22 cellular contexts compared by ENCODE assay signal in the genomic region with DNA sequence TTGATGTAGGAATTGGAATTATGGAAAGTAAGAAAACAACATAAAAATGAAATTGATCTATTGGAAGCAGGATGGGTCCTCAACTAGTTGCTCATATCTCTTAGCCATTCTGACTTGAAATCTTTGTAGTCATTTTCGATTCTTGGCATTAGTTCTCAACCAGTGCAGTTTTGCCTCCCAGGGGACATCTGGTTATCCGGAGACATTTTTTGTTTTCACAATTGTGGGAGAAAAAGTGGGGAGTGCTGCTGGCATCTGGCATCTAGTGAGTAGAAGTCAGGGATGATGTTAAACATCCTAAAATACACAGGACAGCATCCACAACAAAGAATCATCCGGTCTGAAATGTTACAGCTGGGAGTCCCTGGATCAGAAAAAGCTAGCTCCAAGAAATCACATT.
DNase-seq lines count a peak whose midpoint lies in the region; ATAC-seq and TF ChIP-seq lines count a peak whose summit lies in the region.
"Had no signal": no experiment of that assay in that cellular context is flagged by ENCODE, and none has a peak within 500 bp of the region (broad histone marks: within the 10 kb centered on the region; RNA-seq: fewer than 3 reads in every experiment).

No MANE protein-coding gene starts in this region.

- TF ChIP-seq EP300 in SK-N-SH (IDR thresholded peaks at IDR 0.05; ENCODE audit: borderline replicate concordance in 1 of 2, low read depth in 1 of 2, low read length in 1 of 2) = no peak

- DNase-seq in SK-N-SH = no peak
- DNase-seq in fibroblast of gingiva (ENCODE audit: low read depth) = peak; percentile 80
- DNase-seq in mesothelial cell of epicardium (ENCODE audit: low spot score in 2 of 2, unreplicated experiment in 2 of 2) = no peak
- DNase-seq in uterus = no peak
- no peak for DNase-seq in aorta
- no peak for DNase-seq in DMS53 treated with DMSO at 0.1 percent for 48 hours (lab: John Stamatoyannopoulos, UW; ENCODE audit: unreplicated experiment)
- no peak for DNase-seq in head of caudate nucleus
- DNase-seq: activated CD4-positive, alpha-beta T cell treated with anti-CD3 and anti-CD28 coated beads for 1 hour; activated T-cell treated with anti-CD3 and anti-CD28 coated beads, Interleukin-2, amount 50 U/mL, for 24 hours; adrenal gland; DMS79; foreskin keratinocyte; GF-D8; lower lobe of right lung; NCI-H1105 treated with DMSO at 0.1 percent for 48 hours; psoas muscle; stimulated activated CD4-positive, alpha-beta T cell treated with anti-CD3 and anti-CD28 coated beads, Interleukin-1b, Interleukin-23, amount 100 ng/mL, for 48 hours; T-cell; upper lobe of right lung had no signal

- H3K79me2 ChIP-seq in SK-N-SH (ENCODE audit: insufficient read depth) = peaks cover 36% of the 10 kb centered on the region; the same call in 1 of the 2 replicates

- no peak overlapping the region for H2AFZ ChIP-seq in SK-N-SH (ENCODE audit: low read depth)

- H3K4me1 Mint-ChIP-seq in mesothelial cell of epicardium = peaks cover 69% of the 10 kb centered on the region
- H3K4me1 Mint-ChIP-seq: T-cell had no signal

- H3K9me3 Mint-ChIP-seq in mesothelial cell of epicardium = peaks cover 6% of the 10 kb centered on the region
- H3K9me3 Mint-ChIP-seq: activated T-cell treated with anti-CD3 and anti-CD28 coated beads, Interleukin-2, amount 50 U/mL, for 24 hours had no signal

- H3K27me3 Mint-ChIP-seq in mesothelial cell of epicardium (ENCODE audit: low read depth) = no peaks in the 10 kb centered on the region
- H3K27me3 Mint-ChIP-seq: activated T-cell treated with anti-CD3 and anti-CD28 coated beads, Interleukin-2, amount 50 U/mL, for 24 hours; T-cell had no signal

- H3K27me3 ChIP-seq in SK-N-SH (ENCODE audit: insufficient read depth) = no peaks in the 10 kb centered on the region
- no peaks in the 10 kb centered on the region for H3K27me3 ChIP-seq in uterus
- no peaks in the 10 kb centered on the region for H3K27me3 ChIP-seq in aorta (ENCODE audit: control insufficient read depth in 1 of 2, insufficient read depth in 2 of 2, low read length in 1 of 2)
- H3K27me3 ChIP-seq: adrenal gland, foreskin keratinocyte, upper lobe of right lung had no signal

- H3K27ac Mint-ChIP-seq in mesothelial cell of epicardium = peak overlapping the region; percentile 80
- H3K27ac Mint-ChIP-seq: activated T-cell treated with anti-CD3 and anti-CD28 coated beads, Interleukin-2, amount 50 U/mL, for 24 hours; T-cell had no signal

- H3K9me2 ChIP-seq in SK-N-SH = no peaks in the 10 kb centered on the region

- H3K4me3 Mint-ChIP-seq in mesothelial cell of epicardium = no peak overlapping the region
- H3K4me3 Mint-ChIP-seq: activated T-cell treated with anti-CD3 and anti-CD28 coated beads, Interleukin-2, amount 50 U/mL, for 24 hours; T-cell had no signal

- H3K36me3 ChIP-seq in SK-N-SH (replicated peaks in 1 of 2; ENCODE audit: control insufficient read depth in 1 of 2, insufficient read depth in 2 of 2, low read length in 1 of 2) = no peaks in the 10 kb centered on the region
- H3K36me3 ChIP-seq in uterus = no peaks in the 10 kb centered on the region
- H3K36me3 ChIP-seq in aorta (ENCODE audit: control insufficient read depth in 1 of 2, insufficient read depth in 2 of 2, low read length in 1 of 2) = no peaks in the 10 kb centered on the region
- H3K36me3 ChIP-seq: adrenal gland, lower lobe of right lung, upper lobe of right lung had no signal

- ATAC-seq in SK-N-SH treated with all-trans-retinoic acid at 6 μM for 48 hours = no peak; the same call in 2 of the 3 replicates
- ATAC-seq in aorta (ENCODE audit: low FRiP score) = no peak
- ATAC-seq: foreskin keratinocyte, lower lobe of right lung, psoas muscle, Right ventricle myocardium inferior, T-cell, upper lobe of right lung had no signal

- no peak overlapping the region for H3K4me2 ChIP-seq in SK-N-SH

- H3K9me3 ChIP-seq in SK-N-SH (no peaks in the 10 kb centered on the region), uterus (no peaks in the 10 kb centered on the region), aorta (ENCODE audit: control insufficient read depth, low read length) (no peaks in the 10 kb centered on the region)
- H3K9me3 ChIP-seq: adrenal gland, lower lobe of right lung, psoas muscle, upper lobe of right lung had no signal

- no peak overlapping the region for H3K9ac ChIP-seq in SK-N-SH

- TF ChIP-seq POLR2A in uterus (IDR thresholded peaks at IDR 0.05) = no peak

- no peaks in the 10 kb centered on the region for H4K20me1 ChIP-seq in SK-N-SH (ENCODE audit: insufficient read depth)

- WGBS in SK-N-SH (ENCODE audit: low lambda C conversion rate) = 56% methylated on average over 3 of the region's 3 CpGs
- 5 to 6% methylated on average over 3 of the region's 3 CpGs for WGBS in aorta, 2 donors

- no peak for TF ChIP-seq CTCF in SK-N-SH (IDR thresholded peaks at IDR 0.05)
- no peak for TF ChIP-seq CTCF in mesothelial cell of epicardium (IDR thresholded peaks at IDR 0.05; ENCODE audit: unreplicated experiment)
- TF ChIP-seq CTCF in uterus (IDR thresholded peaks at IDR 0.05) = no peak

- H3K4me1 ChIP-seq in SK-N-SH (ENCODE audit: control insufficient read depth in 1 of 2, insufficient read depth in 2 of 2, low read depth in 1 of 2, low read length in 1 of 2) (peaks cover 0 to 48% of the 10 kb centered on the region in 2 experiments; a peak in 3 of 4 replicates), uterus (no peaks in the 10 kb centered on the region), aorta (ENCODE audit: control insufficient read depth in 1 of 2, insufficient read depth in 2 of 2, low read length in 2 of 2) (peaks cover 0 to 5% of the 10 kb centered on the region in 2 donors)
- H3K4me1 ChIP-seq: lower lobe of right lung, psoas muscle had no signal

- intact Hi-C loops in uterus (cut with DNase I; ENCODE audit: low total_unique reads) (no loop called here), aorta (cut with DNase I) (no loop called here), head of caudate nucleus (cut with DNase I) (no loop called here)

- H3F3A ChIP-seq in SK-N-SH (replicated peaks; ENCODE audit: insufficient read depth) = no peaks in the 10 kb centered on the region

- POLR2A ChIA-PET in SK-N-SH (lab: Yijun Ruan, JAX) = no interaction called here

- CTCF ChIA-PET in SK-N-SH (lab: Yijun Ruan, JAX) = interaction anchor here (1.4 kb wide), 1 partner anchor 12 kb away, joined by 4 read pairs; no protein-coding TSS in a partner anchor

- H3K36me3 Mint-ChIP-seq in mesothelial cell of epicardium = peaks cover 4% of the 10 kb centered on the region
- H3K36me3 Mint-ChIP-seq: T-cell had no signal

- no peak for TF ChIP-seq RAD21 in SK-N-SH (IDR thresholded peaks at IDR 0.05; ENCODE audit: low read length)

- H3K27ac ChIP-seq in SK-N-SH (ENCODE audit: low read depth in 2 of 2, low read length in 1 of 2) (peak overlapping the region in 1 of 2 experiments; percentile 68; a peak in 2 of 4 replicates), uterus (peak overlapping the region; percentile 36 to 53), aorta (ENCODE audit: low read depth in 1 of 2, low read length in 2 of 2) (no peak overlapping the region)
- H3K27ac ChIP-seq: foreskin keratinocyte, lower lobe of right lung, psoas muscle, skin epidermis, upper lobe of right lung had no signal

- H3K4me3 ChIP-seq in SK-N-SH (ENCODE audit: low read depth in 2 of 2, low read length in 1 of 2) (no peak overlapping the region), uterus (no peak overlapping the region), aorta (ENCODE audit: low read length in 2 of 2) (no peak overlapping the region)
- H3K4me3 ChIP-seq: adrenal gland, lower lobe of right lung, psoas muscle, skin epidermis, upper lobe of right lung had no signal

TF ChIP-seq in SK-N-SH treated with all-trans-retinoic acid at 6 μM for 48 hours, 23 proteins besides CTCF, POLR2A, EP300 and RAD21 (continues in another document):
- TF ChIP-seq ZNF565 (CRISPR knock-in tag; conservative IDR thresholded peaks at IDR 0.05; ENCODE audit: low read depth) = no peak
- TF ChIP-seq SNAI2 (CRISPR knock-in tag; IDR thresholded peaks at IDR 0.05) = no peak
- TF ChIP-seq, protein P1, sequence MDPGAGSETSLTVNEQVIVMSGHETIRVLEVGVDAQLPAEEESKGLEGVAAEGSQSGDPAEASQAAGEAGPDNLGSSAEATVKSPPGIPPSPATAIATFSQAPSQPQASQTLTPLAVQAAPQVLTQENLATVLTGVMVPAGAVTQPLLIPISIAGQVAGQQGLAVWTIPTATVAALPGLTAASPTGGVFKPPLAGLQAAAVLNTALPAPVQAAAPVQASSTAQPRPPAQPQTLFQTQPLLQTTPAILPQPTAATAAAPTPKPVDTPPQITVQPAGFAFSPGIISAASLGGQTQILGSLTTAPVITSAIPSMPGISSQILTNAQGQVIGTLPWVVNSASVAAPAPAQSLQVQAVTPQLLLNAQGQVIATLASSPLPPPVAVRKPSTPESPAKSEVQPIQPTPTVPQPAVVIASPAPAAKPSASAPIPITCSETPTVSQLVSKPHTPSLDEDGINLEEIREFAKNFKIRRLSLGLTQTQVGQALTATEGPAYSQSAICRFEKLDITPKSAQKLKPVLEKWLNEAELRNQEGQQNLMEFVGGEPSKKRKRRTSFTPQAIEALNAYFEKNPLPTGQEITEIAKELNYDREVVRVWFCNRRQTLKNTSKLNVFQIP (CRISPR knock-in tag; IDR thresholded peaks at IDR 0.05; ENCODE audit: borderline replicate concordance, low read depth) = no peak
- TF ChIP-seq ISL1 (CRISPR knock-in tag; IDR thresholded peaks at IDR 0.05) = 0 out of 2 replicates have a peak, but pooled peaks have one; percentile 13
- no peak for TF ChIP-seq ZC3H10 (CRISPR knock-in tag; IDR thresholded peaks at IDR 0.05)

TF ChIP-seq in SK-N-SH, 30 proteins besides CTCF, POLR2A, EP300 and RAD21:
- no peak for TF ChIP-seq MXI1 (IDR thresholded peaks at IDR 0.05; ENCODE audit: low read depth, low read length)
- no peak for TF ChIP-seq TAF1 (IDR thresholded peaks at IDR 0.05; ENCODE audit: borderline replicate concordance, low read depth, low read length)

Comparison
In these comparisons a context has a peak if more than half of its experiments do, and no peak if none do; other contexts are left out.
1. H3K27ac ChIP-seq: peak in uterus (2 of 2); none in aorta (0 of 2).